3 cellular contexts compared by ENCODE assay signal in genomic region chr3:166052440-166052839, GRCh38.
TF ChIP-seq lines count a peak whose summit lies in the region.

No MANE protein-coding gene starts in this region.

TF ChIP-seq in SK-N-SH, 30 proteins besides CTCF, POLR2A, EP300 and RAD21:
- TF ChIP-seq MAX (IDR thresholded peaks at IDR 0.05; ENCODE audit: low read depth) (no peak), CHD2 (IDR thresholded peaks at IDR 0.05; ENCODE audit: low read length, partially characterized antibody) (no peak)
TF ChIP-seq in SK-N-SH: peak in this region for 0.

TF ChIP-seq in SK-N-SH treated with all-trans-retinoic acid at 6 μM for 48 hours, 23 proteins besides CTCF, POLR2A, EP300 and RAD21:
- TF ChIP-seq BACH2 (CRISPR knock-in tag; IDR thresholded peaks at IDR 0.05; ENCODE audit: borderline replicate concordance) (no peak), POU6F1 (CRISPR knock-in tag; IDR thresholded peaks at IDR 0.05; ENCODE audit: borderline replicate concordance, low read depth) (no peak)

TF ChIP-seq in GM12878, 131 proteins besides CTCF, POLR2A, EP300 and RAD21:
- TF ChIP-seq ZNF24 (IDR thresholded peaks at IDR 0.05) (no peak), RUNX3 (IDR thresholded peaks at IDR 0.05; ENCODE audit: low read length) (no peak), KDM1A (IDR thresholded peaks at IDR 0.05; ENCODE audit: borderline replicate concordance) (no peak), TCF7 (IDR thresholded peaks at IDR 0.05; ENCODE audit: borderline replicate concordance) (no peak), TCF3 (IDR thresholded peaks at IDR 0.05; ENCODE audit: borderline replicate concordance, insufficient read depth, low read depth, low read length) (no peak), IRF3 (IDR thresholded peaks at IDR 0.05) (no peak)
